In the genomic region with DNA sequence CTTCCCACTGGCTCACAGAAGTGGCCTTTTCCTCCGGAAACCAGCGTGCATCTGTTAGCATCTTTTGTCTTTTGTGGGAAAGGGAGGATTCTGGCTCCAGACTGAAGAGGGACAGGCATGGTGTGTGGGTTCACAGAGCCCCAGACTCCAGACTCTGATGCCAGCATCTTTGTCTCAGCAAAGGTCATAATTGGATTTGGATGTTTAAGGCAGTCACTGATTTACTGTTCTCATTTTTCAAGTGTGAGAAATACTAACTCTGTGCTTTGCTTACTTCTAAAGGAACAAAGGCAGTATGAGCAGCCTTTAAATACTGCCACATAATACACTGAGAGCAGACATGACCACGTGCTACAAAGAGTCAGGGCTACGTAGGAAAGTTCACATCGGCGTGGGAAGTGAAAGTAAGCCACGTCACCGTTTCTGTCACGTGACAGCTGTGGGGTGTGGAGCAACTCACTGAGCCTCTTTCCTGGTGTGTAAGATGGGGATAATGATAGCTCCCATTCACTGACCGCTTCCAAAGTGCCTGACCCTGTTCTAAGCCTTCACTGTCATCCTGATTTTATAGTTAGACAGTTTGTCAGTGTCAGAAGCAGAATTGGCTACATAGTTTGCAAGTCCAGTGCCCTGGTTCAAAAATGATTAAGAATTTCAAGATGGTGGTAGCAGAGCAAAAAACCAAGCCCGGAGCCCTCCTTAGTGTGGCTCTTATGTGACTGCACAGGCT, we compare ENCODE assay signal across 8 cellular contexts. TPM values are rescaled to one million over a fixed set of nuclear protein-coding genes. Genes with fewer than 3 reads are reported as not detected.
DNase-seq lines count a peak whose midpoint lies in the region; ATAC-seq lines count a peak whose summit lies in the region.

No MANE protein-coding gene starts in this region.

- ATAC-seq in GM18511 (IDR thresholded peaks at IDR 0.05; ENCODE audit: unreplicated experiment) = peak; percentile 68
- ATAC-seq in HG03045 (IDR thresholded peaks at IDR 0.05; ENCODE audit: unreplicated experiment) = peak; percentile 45

- peaks cover 82% of the 10 kb centered on the region for H3K4me1 Mint-ChIP-seq in activated naive CD4-positive, alpha-beta T cell treated with anti-CD3 and anti-CD28 coated beads for 36 hours (ENCODE audit: low read depth)

- no peak overlapping the region for H3K4me3 ChIP-seq in urinary bladder (ENCODE audit: low read depth, low read length)

- CTCF ChIA-PET in activated naive CD4-positive, alpha-beta T cell treated with anti-CD3 and anti-CD28 coated beads for 36 hours (lab: Charles Lee) = interaction anchor here (0.9 to 12.3 kb wide), 8 partner anchors 22 to 538 kb away, joined by 3 to 125 read pairs (median 12); a partner anchor contains a TSS

- H3K36me3 Mint-ChIP-seq in activated naive CD4-positive, alpha-beta T cell treated with anti-CD3 and anti-CD28 coated beads for 36 hours (ENCODE audit: low read depth) = no peaks in the 10 kb centered on the region

- H3K9me3 Mint-ChIP-seq in activated naive CD4-positive, alpha-beta T cell treated with anti-CD3 and anti-CD28 coated beads for 36 hours = no peaks in the 10 kb centered on the region

- intact Hi-C loops in activated naive CD4-positive, alpha-beta T cell treated with anti-CD3 and anti-CD28 coated beads for 36 hours (cut with micrococcal nuclease) = loop anchor here (1.0 to 5.0 kb wide), 14 partner anchors 24 to 1188 kb away; a partner anchor contains a TSS

- H3K27me3 Mint-ChIP-seq in activated naive CD4-positive, alpha-beta T cell treated with anti-CD3 and anti-CD28 coated beads for 36 hours (ENCODE audit: low read depth) = no peaks in the 10 kb centered on the region

- H3K27ac Mint-ChIP-seq in activated naive CD4-positive, alpha-beta T cell treated with anti-CD3 and anti-CD28 coated beads for 36 hours = peak overlapping the region; percentile 98

- H3K4me1 ChIP-seq in urinary bladder (ENCODE audit: insufficient read depth) = no peaks in the 10 kb centered on the region

- H3K4me3 Mint-ChIP-seq in activated naive CD4-positive, alpha-beta T cell treated with anti-CD3 and anti-CD28 coated beads for 36 hours = peak overlapping the region; percentile 80

- no peaks in the 10 kb centered on the region for H3K36me3 ChIP-seq in urinary bladder (ENCODE audit: insufficient read depth)

- peak overlapping the region; percentile 16 for H3K27ac ChIP-seq in urinary bladder (ENCODE audit: low read depth)

- DNase-seq in SIG-M5 (lab: John Stamatoyannopoulos, UW) = peak; percentile 4
- peak; percentile 94 for DNase-seq in activated naive CD4-positive, alpha-beta T cell treated with anti-CD3 and anti-CD28 coated beads for 36 hours
- peak; percentile 82 for DNase-seq in globus pallidus (ENCODE audit: low spot score)
- DNase-seq in pulmonary artery endothelial cell (ENCODE audit: low read depth, low spot score) = peak; percentile 68
- no peak for DNase-seq in cerebellum (ENCODE audit: low spot score)

- WGBS in urinary bladder = 23% methylated on average over 11 of the region's 11 CpGs

RNA-seq across cellular contexts. Expression of a gene that starts 24.8 kb away (rescaled TPM):
- 1,000 to 10,000 TPM; 5,535 to 5,691 TPM for total RNA-seq in activated naive CD4-positive, alpha-beta T cell treated with anti-CD3 and anti-CD28 coated beads for 36 hours
- total RNA-seq in pulmonary artery endothelial cell = 8,193 and 23,950 TPM in 2 replicates
- total RNA-seq in urinary bladder = 4,785 TPM
- polyA plus RNA-seq in urinary bladder = 4,487 TPM
- 3,074 TPM for total RNA-seq in cerebellum

RNA-seq across cellular contexts. Expression of a gene that starts 43.7 kb away (rescaled TPM):
- not detected for total RNA-seq in activated naive CD4-positive, alpha-beta T cell treated with anti-CD3 and anti-CD28 coated beads for 36 hours
- total RNA-seq in pulmonary artery endothelial cell (not detected in 2 replicates), urinary bladder (1.7 TPM), cerebellum (0.27 TPM)
- polyA plus RNA-seq in urinary bladder = 1.8 TPM
